ENCODE assay signal across 27 cellular contexts in the genomic region with DNA sequence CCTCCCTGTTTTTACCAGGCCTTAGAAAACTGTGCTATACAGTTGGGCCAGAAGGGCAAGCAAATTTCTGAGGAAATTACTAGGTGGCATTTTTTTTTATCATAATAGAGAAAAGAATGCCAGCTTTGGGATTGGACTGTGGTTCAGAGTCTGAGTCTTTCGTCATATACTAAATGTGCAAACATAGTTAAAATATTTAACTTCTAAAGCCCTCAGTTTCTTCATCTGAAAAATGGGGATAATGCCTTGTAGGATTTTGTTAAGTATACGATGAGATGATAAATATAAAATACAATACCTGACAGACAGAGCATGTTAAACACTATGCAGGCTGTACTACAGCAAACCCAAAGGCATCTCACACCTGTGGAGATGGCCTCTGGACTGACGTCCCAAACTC.
"Had no signal": no experiment of that assay in that cellular context is flagged by ENCODE, and none has a peak within 500 bp of the region (broad histone marks: within the 10 kb centered on the region; RNA-seq: fewer than 3 reads in every experiment).

No MANE protein-coding gene starts in this region.

- DNase-seq: activated CD4-positive, alpha-beta T cell treated with anti-CD3 and anti-CD28 coated beads for 4 hours; activated CD8-positive, alpha-beta memory T cell treated with anti-CD3 and anti-CD28 coated beads, Interleukin-2, amount 50 U/mL, for 4 hours; activated CD8-positive, alpha-beta T cell treated with anti-CD3 and anti-CD28 coated beads for 36 hours; activated effector memory CD4-positive, alpha-beta T cell treated with Interleukin-2 at 50 U/mL for 16 hours; activated naive CD4-positive, alpha-beta T cell; body of pancreas; cortex of kidney; MG63; MV-4-11; NCI-H1092 treated with DMSO at 0.1 percent for 48 hours; NCI-H1417 treated with DMSO at 0.1 percent for 48 hours; NCI-H1694 treated with DMSO at 0.1 percent for 48 hours; NCI-H2029 treated with DMSO at 0.1 percent for 48 hours; NCI-H345; NCI-H510A; NCI-H526 treated with DMSO at 0.1 percent for 48 hours; NCI-H82; PC-9; SHP77 treated with DMSO at 0.1 percent for 48 hours; T-cell; T-helper 2 cell; T1000 had no signal

- H3K27ac Mint-ChIP-seq: activated CD8-positive, alpha-beta T cell treated with anti-CD3 and anti-CD28 coated beads for 36 hours; activated naive CD4-positive, alpha-beta T cell treated with anti-CD3 and anti-CD28 coated beads, Interleukin-2, amount 50 U/mL, for 24 hours; T-cell had no signal

- H3K36me3 Mint-ChIP-seq: activated naive CD4-positive, alpha-beta T cell treated with anti-CD3 and anti-CD28 coated beads, Interleukin-2, amount 50 U/mL, for 24 hours had no signal

- H3K4me1 ChIP-seq: ascending aorta had no signal

- ATAC-seq: activated CD4-positive, CD25-positive, alpha-beta regulatory T cell treated with anti-CD3 and anti-CD28 coated beads, Interleukin-2, amount 50 U/mL, for 24 hours; activated CD8-positive, alpha-beta T cell treated with anti-CD3 and anti-CD28 coated beads for 36 hours; body of pancreas; T-cell had no signal

- H3K4me3 Mint-ChIP-seq: activated CD8-positive, alpha-beta T cell treated with anti-CD3 and anti-CD28 coated beads for 36 hours; activated naive CD4-positive, alpha-beta T cell treated with anti-CD3 and anti-CD28 coated beads, Interleukin-2, amount 50 U/mL, for 24 hours; central memory CD8-positive, alpha-beta T cell; T-cell had no signal

- H3K36me3 ChIP-seq: ascending aorta, MG63 had no signal

- H3K4me3 ChIP-seq: ascending aorta, body of pancreas, MG63, PC-9 had no signal

- H3K27ac ChIP-seq: ascending aorta, PC-9, VCaP had no signal

- H3K27me3 Mint-ChIP-seq: activated CD8-positive, alpha-beta T cell treated with anti-CD3 and anti-CD28 coated beads for 36 hours; activated naive CD4-positive, alpha-beta T cell treated with anti-CD3 and anti-CD28 coated beads, Interleukin-2, amount 50 U/mL, for 24 hours; central memory CD8-positive, alpha-beta T cell; T-cell had no signal

- H3K4me2 ChIP-seq: PC-9 had no signal

- H3K27me3 ChIP-seq: ascending aorta, body of pancreas, MG63 had no signal

- H3K9me3 Mint-ChIP-seq: activated CD8-positive, alpha-beta T cell treated with anti-CD3 and anti-CD28 coated beads for 36 hours; activated naive CD4-positive, alpha-beta T cell treated with anti-CD3 and anti-CD28 coated beads, Interleukin-2, amount 50 U/mL, for 24 hours; central memory CD8-positive, alpha-beta T cell; T-cell had no signal

- H2AFZ ChIP-seq: PC-9 had no signal

- H3K4me1 Mint-ChIP-seq: activated naive CD4-positive, alpha-beta T cell treated with anti-CD3 and anti-CD28 coated beads, Interleukin-2, amount 50 U/mL, for 24 hours had no signal

- H3K9me3 ChIP-seq: ascending aorta, body of pancreas, MG63 had no signal
